In the genomic region with DNA sequence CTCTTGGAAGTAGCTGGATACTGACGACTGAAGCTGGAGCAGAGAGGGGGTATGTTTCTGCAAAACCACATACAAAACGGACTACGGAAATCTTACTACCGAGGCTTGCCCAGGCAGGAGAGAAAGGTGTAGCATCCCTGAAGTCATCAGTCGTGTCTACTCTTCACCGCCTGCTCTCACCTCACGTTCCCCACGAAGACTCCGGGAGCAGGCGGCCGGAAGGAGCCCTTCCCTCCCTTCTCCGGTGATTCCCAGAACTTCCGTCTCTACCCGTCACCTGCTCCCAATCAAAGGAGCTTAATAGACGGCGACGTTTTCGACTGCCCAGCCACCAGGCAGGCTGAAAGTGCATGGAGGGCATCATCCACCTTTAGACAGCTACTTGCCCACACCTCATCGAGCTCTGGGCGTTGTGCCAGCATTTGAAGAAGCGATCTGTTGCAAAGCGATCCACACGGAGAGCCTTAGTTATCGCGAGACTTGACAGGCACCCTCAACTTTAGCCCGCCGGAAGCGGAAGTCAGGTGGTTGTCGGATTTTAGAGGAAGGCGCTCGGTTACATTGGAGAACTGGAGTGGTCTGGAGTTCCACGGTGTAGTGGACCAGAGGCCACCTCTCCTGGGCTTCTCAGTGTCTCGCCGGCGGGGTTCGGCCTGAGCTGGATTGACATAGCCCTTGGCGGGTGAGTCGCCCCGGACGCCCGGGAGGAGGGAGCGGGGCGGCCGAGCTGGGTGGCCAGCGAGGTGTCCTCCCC, we compare ENCODE assay signal across 8 cellular contexts. TPM values are rescaled to one million over a fixed set of nuclear protein-coding genes. Genes with fewer than 3 reads are reported as not detected.
A peak's percentile ranks its signal among the peaks of the same experiment; 100 is the strongest.
DNase-seq lines count a peak whose midpoint lies in the region; ATAC-seq, FAIRE-seq and TF ChIP-seq lines count a peak whose summit lies in the region.

A gene (plus strand): TSS at position 523 of the 754 bp plus-strand sequence. CDS start 2,809 bp downstream, outside the sequence.

- intact Hi-C loops in left colon (cut with DNase I, micrococcal nuclease), result no loop called here

- no peaks in the 10 kb centered on the region for H3K9me3 ChIP-seq in BE2C

- peaks cover 18% of the 10 kb centered on the region for H3K36me3 ChIP-seq in BE2C

- H3K27me3 ChIP-seq in BE2C, result no peaks in the 10 kb centered on the region

- peak; percentile 85 for ATAC-seq in HG03457 (IDR thresholded peaks at IDR 0.05; ENCODE audit: unreplicated experiment)
- ATAC-seq in left colon, result peak; percentile 98

- TF ChIP-seq CTCF in BE2C (IDR thresholded peaks at IDR 0.05; ENCODE audit: low read depth, low read length), result no peak

- H3K4me3 ChIP-seq in BE2C (ENCODE audit: low read depth, low read length), result peak within 1 kb of the TSS; percentile 78

- no peaks in the 10 kb centered on the region; the same call in 1 of the 2 replicates for H3K4me1 ChIP-seq in BE2C

- DNase-seq in BE2C (peak; percentile 94), GM19239 (ENCODE audit: insufficient read length, low spot score) (peak; percentile 88), NCI-H524 treated with DMSO at 0.1 percent for 48 hours (lab: John Stamatoyannopoulos, UW) (peak; percentile 83), cortex of kidney (lab: John Stamatoyannopoulos, UW) (peak; percentile 82), left colon (peak; percentile 94 to 95)
- DNase-seq in activated CD4-positive, alpha-beta T cell treated with anti-CD3 and anti-CD28 coated beads for 48 hours, result peak; percentile 94
- DNase-seq in stimulated activated CD4-positive, alpha-beta T cell treated with anti-CD3 and anti-CD28 coated beads, Interleukin-1b, Interleukin-23, amount 100 ng/mL, for 48 hours, result peak; percentile 93

- FAIRE-seq in GM19239 (lab: Jason Lieb, UNC), result peak; percentile 98

RNA-seq across cellular contexts. Expression of the gene that starts here (rescaled TPM):
- 67.6 TPM for polyA plus RNA-seq in BE2C (2012; ENCODE audit: insufficient read depth, insufficient read length, low read depth)
- 10 to 100 TPM; 21.9 to 22.5 TPM for total RNA-seq in left colon

Comparison
In these comparisons a context has a peak if more than half of its experiments do, and no peak if none do; other contexts are left out.
1. Peak in every context shown above with its lines: DNase-seq, ATAC-seq and H3K4me3 ChIP-seq.